In genomic region chr15:51051776-51052175, GRCh38 we compare ENCODE assay signal across 15 cellular contexts. TPM values are rescaled to one million over a fixed set of nuclear protein-coding genes. Genes with fewer than 3 reads are reported as not detected.
A peak's percentile ranks its signal among the peaks of the same experiment; 100 is the strongest.
DNase-seq lines count a peak whose midpoint lies in the region; FAIRE-seq and TF ChIP-seq lines count a peak whose summit lies in the region.
"Had no signal": no experiment of that assay in that cellular context is flagged by ENCODE, and none has a peak within 500 bp of the region (broad histone marks: within the 10 kb centered on the region; RNA-seq: fewer than 3 reads in every experiment).

No MANE protein-coding gene starts in this region.

- H3K9ac ChIP-seq in kidney (ENCODE audit: low read length in 2 of 2) = no peak overlapping the region
- H3K9ac ChIP-seq: KMS-11 had no signal

- peak; percentile 3 for DNase-seq in NCI-H1092 (lab: John Stamatoyannopoulos, UW)
- peak; percentile 78 for DNase-seq in astrocyte of the hippocampus (ENCODE audit: low read depth, low spot score)
- peak; percentile 76 for DNase-seq in kidney
- peak; percentile 18 for DNase-seq in superior temporal gyrus (ENCODE audit: extremely low spot score)
- DNase-seq in activated CD4-positive, alpha-beta T cell treated with anti-CD3 and anti-CD28 coated beads for 1 hour = no peak
- no peak for DNase-seq in urothelium cell line (ENCODE audit: low spot score)
- no peak for DNase-seq in 8988T
- no peak for DNase-seq in activated T-helper 1 cell treated with anti-CD3 and anti-CD28 coated beads, Interleukin-12 subunit alpha, Interleukin-12 subunit beta, Interleukin-2, Interleukin-4 antibody, amounts not matched to agents 30 ng/mL and 10 ng/mL and 1 ng/mL, durations not matched to agents 14 hours and 24 hours and 36 hours (ENCODE audit: low spot score)
- DNase-seq: activated naive CD4-positive, alpha-beta T cell treated with Interleukin-2 at 50 U/mL for 16 hours; effector CD8-positive, alpha-beta T cell; naive thymus-derived CD8-positive, alpha-beta T cell; NCI-H526; stimulated activated CD4-positive, alpha-beta T cell treated with anti-CD3 and anti-CD28 coated beads, Interleukin-2, amount 100 ng/mL, for 24 hours had no signal

- H3K4me1 Mint-ChIP-seq in activated T-helper 1 cell treated with anti-CD3 and anti-CD28 coated beads, Interleukin-12 subunit alpha, Interleukin-12 subunit beta, Interleukin-2, Interleukin-4 antibody, amounts not matched to agents 30 ng/mL and 10 ng/mL and 1 ng/mL, durations not matched to agents 14 hours and 24 hours and 36 hours (ENCODE audit: low read depth) = peaks cover 6% of the 10 kb centered on the region

- H3K36me3 Mint-ChIP-seq in activated T-helper 1 cell treated with anti-CD3 and anti-CD28 coated beads, Interleukin-12 subunit alpha, Interleukin-12 subunit beta, Interleukin-2, Interleukin-4 antibody, amounts not matched to agents 30 ng/mL and 10 ng/mL and 1 ng/mL, durations not matched to agents 14 hours and 24 hours and 36 hours (ENCODE audit: low read depth) = no peaks in the 10 kb centered on the region
- H3K36me3 Mint-ChIP-seq: naive thymus-derived CD8-positive, alpha-beta T cell had no signal

- no peak for FAIRE-seq in kidney (lab: Jason Lieb, UNC)
- no peak for FAIRE-seq in urothelium cell line (lab: Jason Lieb, UNC)

- H3K4me3 Mint-ChIP-seq in activated T-helper 1 cell treated with anti-CD3 and anti-CD28 coated beads, Interleukin-12 subunit alpha, Interleukin-12 subunit beta, Interleukin-2, Interleukin-4 antibody, amounts not matched to agents 30 ng/mL and 10 ng/mL and 1 ng/mL, durations not matched to agents 14 hours and 24 hours and 36 hours = no peak overlapping the region
- H3K4me3 Mint-ChIP-seq: GM23338; naive thymus-derived CD8-positive, alpha-beta T cell had no signal

- no peaks in the 10 kb centered on the region for H3K36me3 ChIP-seq in kidney (ENCODE audit: control insufficient read depth in 1 of 2, insufficient read depth in 2 of 2, low read length in 2 of 2)

- no peak overlapping the region for H3K27ac ChIP-seq in kidney (ENCODE audit: low read depth in 2 of 2, low read length in 2 of 2)
- H3K27ac ChIP-seq: KMS-11 had no signal

- H3K27me3 Mint-ChIP-seq in activated T-helper 1 cell treated with anti-CD3 and anti-CD28 coated beads, Interleukin-12 subunit alpha, Interleukin-12 subunit beta, Interleukin-2, Interleukin-4 antibody, amounts not matched to agents 30 ng/mL and 10 ng/mL and 1 ng/mL, durations not matched to agents 14 hours and 24 hours and 36 hours (ENCODE audit: insufficient read depth) = peaks cover 14% of the 10 kb centered on the region

- no peaks in the 10 kb centered on the region for H3K9me3 Mint-ChIP-seq in activated T-helper 1 cell treated with anti-CD3 and anti-CD28 coated beads, Interleukin-12 subunit alpha, Interleukin-12 subunit beta, Interleukin-2, Interleukin-4 antibody, amounts not matched to agents 30 ng/mL and 10 ng/mL and 1 ng/mL, durations not matched to agents 14 hours and 24 hours and 36 hours
- H3K9me3 Mint-ChIP-seq: GM23338; naive thymus-derived CD8-positive, alpha-beta T cell had no signal

- no peak overlapping the region for H3K4me3 ChIP-seq in kidney (ENCODE audit: low read length in 2 of 2)
- H3K4me3 ChIP-seq: GM23338 had no signal

- intact Hi-C loops in kidney (cut with DNase I) = no loop called here
- intact Hi-C loops in activated T-helper 1 cell treated with anti-CD3 and anti-CD28 coated beads, Interleukin-12 subunit alpha, Interleukin-12 subunit beta, Interleukin-2, Interleukin-4 antibody, amounts not matched to agents 30 ng/mL and 10 ng/mL and 1 ng/mL, durations not matched to agents 14 hours and 24 hours and 36 hours (cut with micrococcal nuclease) = no loop called here

- H3K27ac Mint-ChIP-seq in activated T-helper 1 cell treated with anti-CD3 and anti-CD28 coated beads, Interleukin-12 subunit alpha, Interleukin-12 subunit beta, Interleukin-2, Interleukin-4 antibody, amounts not matched to agents 30 ng/mL and 10 ng/mL and 1 ng/mL, durations not matched to agents 14 hours and 24 hours and 36 hours = no peak overlapping the region
- H3K27ac Mint-ChIP-seq: GM23338; naive thymus-derived CD8-positive, alpha-beta T cell had no signal

- peaks cover 0 to 3% of the 10 kb centered on the region in 2 donors for H3K4me1 ChIP-seq in kidney (ENCODE audit: control insufficient read depth in 1 of 2, insufficient read depth in 1 of 2, low read depth in 1 of 2, low read length in 2 of 2)

- H3K9me3 ChIP-seq in kidney (ENCODE audit: control insufficient read depth in 1 of 2, low read length in 2 of 2) = no peaks in the 10 kb centered on the region

- no peak for TF ChIP-seq CTCF in kidney (IDR thresholded peaks at IDR 0.05; ENCODE audit: borderline replicate concordance, extremely low read depth, insufficient read depth)

RNA-seq across cellular contexts. Expression of gene TNFAIP8L3, which starts 42.9 kb away (rescaled TPM):
- 8.9 TPM for total RNA-seq in kidney
- 2.4 TPM for polyA plus RNA-seq in kidney (ENCODE audit: insufficient read depth, low read depth, low replicate concordance)
- 0.20 and 0.49 TPM in 2 replicates for total RNA-seq in activated T-helper 1 cell treated with anti-CD3 and anti-CD28 coated beads, Interleukin-12 subunit alpha, Interleukin-12 subunit beta, Interleukin-2, Interleukin-4 antibody, amounts not matched to agents 30 ng/mL and 10 ng/mL and 1 ng/mL, durations not matched to agents 14 hours and 24 hours and 36 hours
- total RNA-seq: naive thymus-derived CD8-positive, alpha-beta T cell had no signal
- polyA plus RNA-seq: naive thymus-derived CD8-positive, alpha-beta T cell had no signal

Comparison
In these comparisons a context has a peak if more than half of its experiments do, and no peak if none do; other contexts are left out.
1. DNase-seq: peak in NCI-H1092 (single experiment), astrocyte of the hippocampus (single experiment), kidney (single experiment) and superior temporal gyrus (single experiment); none in activated CD4-positive, alpha-beta T cell treated with anti-CD3 and anti-CD28 coated beads for 1 hour (single experiment), urothelium cell line (single experiment), 8988T (single experiment) and activated T-helper 1 cell treated with anti-CD3 and anti-CD28 coated beads, Interleukin-12 subunit alpha, Interleukin-12 subunit beta, Interleukin-2, Interleukin-4 antibody, amounts not matched to agents 30 ng/mL and 10 ng/mL and 1 ng/mL, durations not matched to agents 14 hours and 24 hours and 36 hours (single experiment).